1 cellular context compared by ENCODE assay signal in the genomic region with DNA sequence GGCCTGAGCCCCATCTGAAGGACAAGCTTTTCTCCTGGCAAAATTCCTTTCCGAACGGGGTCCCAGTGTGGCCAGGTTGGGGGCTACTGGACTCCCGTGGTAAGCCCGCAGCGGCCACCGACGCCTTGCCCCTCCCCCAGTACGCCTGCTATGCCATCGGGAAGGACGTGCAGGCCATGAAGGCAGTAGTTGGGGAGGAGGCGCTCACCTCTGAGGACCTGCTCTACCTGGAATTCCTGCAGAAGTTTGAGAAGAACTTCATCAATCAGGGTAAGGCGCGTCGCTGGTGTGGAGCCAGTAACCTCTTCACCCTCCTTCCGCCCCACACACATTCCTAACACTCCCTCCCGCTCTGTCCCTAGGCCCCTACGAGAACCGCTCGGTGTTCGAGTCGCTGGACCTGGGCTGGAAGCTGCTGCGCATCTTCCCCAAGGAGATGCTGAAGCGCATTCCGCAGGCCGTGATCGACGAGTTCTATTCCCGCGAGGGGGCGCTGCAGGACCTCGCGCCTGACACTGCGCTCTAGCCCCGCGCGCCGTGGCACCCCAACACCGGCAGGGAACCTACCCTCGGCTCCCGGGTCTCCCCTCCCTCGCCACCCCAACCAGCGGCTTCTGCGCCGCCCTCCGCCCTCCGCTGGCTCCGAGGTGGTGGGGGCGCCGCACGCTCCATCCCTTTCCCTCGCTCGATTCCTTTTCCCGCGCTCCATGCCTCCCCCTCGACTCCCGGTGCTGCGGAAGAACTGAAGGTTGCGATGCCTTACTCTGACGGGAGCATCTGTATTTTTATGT.
TF ChIP-seq lines count a peak whose summit lies in the region.

No MANE protein-coding gene starts in this region.

TF ChIP-seq in HepG2, 621 proteins besides CTCF, POLR2A, EP300 and RAD21 (continued from another document and continues in another):
- TF ChIP-seq CREB3 (CRISPR knock-in tag; IDR thresholded peaks at IDR 0.05) = no peak
- 0 out of 2 replicates have a peak, but pooled peaks have one; percentile 52 for TF ChIP-seq EEA1 (CRISPR knock-in tag; IDR thresholded peaks at IDR 0.05; ENCODE audit: borderline replicate concordance)
- TF ChIP-seq, protein P1, sequence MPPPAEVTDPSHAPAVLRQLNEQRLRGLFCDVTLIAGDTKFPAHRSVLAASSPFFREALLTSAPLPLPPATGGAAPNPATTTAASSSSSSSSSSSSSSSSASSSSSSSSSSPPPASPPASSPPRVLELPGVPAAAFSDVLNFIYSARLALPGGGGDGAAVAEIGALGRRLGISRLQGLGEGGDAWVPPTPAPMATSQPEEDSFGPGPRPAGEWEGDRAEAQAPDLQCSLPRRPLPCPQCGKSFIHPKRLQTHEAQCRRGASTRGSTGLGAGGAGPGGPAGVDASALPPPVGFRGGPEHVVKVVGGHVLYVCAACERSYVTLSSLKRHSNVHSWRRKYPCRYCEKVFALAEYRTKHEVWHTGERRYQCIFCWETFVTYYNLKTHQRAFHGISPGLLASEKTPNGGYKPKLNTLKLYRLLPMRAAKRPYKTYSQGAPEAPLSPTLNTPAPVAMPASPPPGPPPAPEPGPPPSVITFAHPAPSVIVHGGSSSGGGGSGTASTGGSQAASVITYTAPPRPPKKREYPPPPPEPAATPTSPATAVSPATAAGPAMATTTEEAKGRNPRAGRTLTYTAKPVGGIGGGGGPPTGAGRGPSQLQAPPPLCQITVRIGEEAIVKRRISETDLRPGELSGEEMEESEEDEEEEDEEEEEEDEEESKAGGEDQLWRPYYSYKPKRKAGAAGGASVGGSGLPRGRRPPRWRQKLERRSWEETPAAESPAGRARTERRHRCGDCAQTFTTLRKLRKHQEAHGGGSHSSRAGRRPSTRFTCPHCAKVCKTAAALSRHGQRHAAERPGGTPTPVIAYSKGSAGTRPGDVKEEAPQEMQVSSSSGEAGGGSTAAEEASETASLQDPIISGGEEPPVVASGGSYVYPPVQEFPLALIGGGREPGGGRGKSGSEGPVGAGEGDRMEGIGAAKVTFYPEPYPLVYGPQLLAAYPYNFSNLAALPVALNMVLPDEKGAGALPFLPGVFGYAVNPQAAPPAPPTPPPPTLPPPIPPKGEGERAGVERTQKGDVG (CRISPR knock-in tag; IDR thresholded peaks at IDR 0.05; ENCODE audit: borderline replicate concordance) = peak; percentile 26; the same call in 1 of the 2 replicates
- TF ChIP-seq ARHGAP35 (CRISPR knock-in tag; IDR thresholded peaks at IDR 0.05; ENCODE audit: borderline replicate concordance) = no peak
- TF ChIP-seq ADNP (CRISPR knock-in tag; IDR thresholded peaks at IDR 0.05) = 0 out of 2 replicates have a peak, but pooled peaks have one; percentile 59
- TF ChIP-seq ZNF274 (CRISPR knock-in tag; IDR thresholded peaks at IDR 0.05) = no peak
- TF ChIP-seq GZF1 (CRISPR knock-in tag; IDR thresholded peaks at IDR 0.05) = no peak
- no peak for TF ChIP-seq ZFP36L2 (CRISPR knock-in tag; IDR thresholded peaks at IDR 0.05)
- TF ChIP-seq ZSCAN5A (CRISPR knock-in tag; IDR thresholded peaks at IDR 0.05; ENCODE audit: borderline replicate concordance) = no peak
- TF ChIP-seq, protein P2, sequence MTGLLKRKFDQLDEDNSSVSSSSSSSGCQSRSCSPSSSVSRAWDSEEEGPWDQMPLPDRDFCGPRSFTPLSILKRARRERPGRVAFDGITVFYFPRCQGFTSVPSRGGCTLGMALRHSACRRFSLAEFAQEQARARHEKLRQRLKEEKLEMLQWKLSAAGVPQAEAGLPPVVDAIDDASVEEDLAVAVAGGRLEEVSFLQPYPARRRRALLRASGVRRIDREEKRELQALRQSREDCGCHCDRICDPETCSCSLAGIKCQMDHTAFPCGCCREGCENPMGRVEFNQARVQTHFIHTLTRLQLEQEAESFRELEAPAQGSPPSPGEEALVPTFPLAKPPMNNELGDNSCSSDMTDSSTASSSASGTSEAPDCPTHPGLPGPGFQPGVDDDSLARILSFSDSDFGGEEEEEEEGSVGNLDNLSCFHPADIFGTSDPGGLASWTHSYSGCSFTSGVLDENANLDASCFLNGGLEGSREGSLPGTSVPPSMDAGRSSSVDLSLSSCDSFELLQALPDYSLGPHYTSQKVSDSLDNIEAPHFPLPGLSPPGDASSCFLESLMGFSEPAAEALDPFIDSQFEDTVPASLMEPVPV (CRISPR knock-in tag; IDR thresholded peaks at IDR 0.05) = peak; percentile 5; the same call in 1 of the 2 replicates
- peak; percentile 33 for TF ChIP-seq YY1 (IDR thresholded peaks at IDR 0.05; ENCODE audit: insufficient read depth, insufficient replicate concordance, low read depth, low read length)
- TF ChIP-seq ZNF468 (CRISPR knock-in tag; IDR thresholded peaks at IDR 0.05) = no peak
- TF ChIP-seq STAT5B (CRISPR knock-in tag; IDR thresholded peaks at IDR 0.05) = no peak
- no peak for TF ChIP-seq ZNF773 (CRISPR knock-in tag; IDR thresholded peaks at IDR 0.05; ENCODE audit: borderline replicate concordance)
- no peak for TF ChIP-seq EZH2 (conservative IDR thresholded peaks at IDR 0.05; ENCODE audit: low read depth, low read length)
- no peak for TF ChIP-seq NPAS2 (CRISPR knock-in tag; IDR thresholded peaks at IDR 0.05; ENCODE audit: borderline replicate concordance)
- peak; percentile 56; the same call in 1 of the 2 replicates for TF ChIP-seq SPEN (CRISPR knock-in tag; IDR thresholded peaks at IDR 0.05; ENCODE audit: low read depth)
- no peak; the same call in 1 of the 2 replicates for TF ChIP-seq ZSCAN21 (CRISPR knock-in tag; IDR thresholded peaks at IDR 0.05; ENCODE audit: borderline replicate concordance)
- no peak for TF ChIP-seq SETDB1 (CRISPR knock-in tag; IDR thresholded peaks at IDR 0.05; ENCODE audit: borderline replicate concordance)
- no peak for TF ChIP-seq FOXA1 (IDR thresholded peaks at IDR 0.05)
- TF ChIP-seq FOXA1 (CRISPR knock-in tag; IDR thresholded peaks at IDR 0.05) = 0 out of 2 replicates have a peak, but pooled peaks have one; percentile 3
- TF ChIP-seq TMF1 (CRISPR knock-in tag; IDR thresholded peaks at IDR 0.05; ENCODE audit: low read depth) = no peak
- TF ChIP-seq ZBTB20 (CRISPR knock-in tag; IDR thresholded peaks at IDR 0.05; ENCODE audit: borderline replicate concordance, low read depth) = no peak
- no peak; the same call in 1 of the 2 replicates for TF ChIP-seq SMC3 (IDR thresholded peaks at IDR 0.05; ENCODE audit: low read length)
- no peak for TF ChIP-seq KAT2B (IDR thresholded peaks at IDR 0.05; ENCODE audit: borderline replicate concordance, low read depth, low read length)
- 0 out of 2 replicates have a peak, but pooled peaks have one; percentile 16 for TF ChIP-seq RXRA (CRISPR knock-in tag; IDR thresholded peaks at IDR 0.05)
- peak; percentile 58; the same call in 1 of the 2 replicates for TF ChIP-seq REPIN1 (CRISPR knock-in tag; IDR thresholded peaks at IDR 0.05; ENCODE audit: borderline replicate concordance, low read depth)
- TF ChIP-seq ZNF841 (CRISPR knock-in tag; IDR thresholded peaks at IDR 0.05; ENCODE audit: borderline replicate concordance) = no peak
- TF ChIP-seq ZNF710 (CRISPR knock-in tag; IDR thresholded peaks at IDR 0.05; ENCODE audit: borderline replicate concordance) = 0 out of 2 replicates have a peak, but pooled peaks have one; percentile 35
- TF ChIP-seq HOXA3 (CRISPR knock-in tag; IDR thresholded peaks at IDR 0.05) = peak; percentile 61
- no peak for TF ChIP-seq PRPF4 (IDR thresholded peaks at IDR 0.05; ENCODE audit: low read depth, low read length, poor library complexity, severe bottlenecking)
- TF ChIP-seq FOXJ3 (CRISPR knock-in tag; IDR thresholded peaks at IDR 0.05; ENCODE audit: borderline replicate concordance) = no peak
- TF ChIP-seq ZNF546 (CRISPR knock-in tag; conservative IDR thresholded peaks at IDR 0.05) = no peak
- no peak for TF ChIP-seq AKAP8 (CRISPR knock-in tag; IDR thresholded peaks at IDR 0.05)
- no peak for TF ChIP-seq ZNF225 (CRISPR knock-in tag; IDR thresholded peaks at IDR 0.05)
- TF ChIP-seq JARID2 (CRISPR knock-in tag; IDR thresholded peaks at IDR 0.05; ENCODE audit: insufficient replicate concordance) = no peak
- TF ChIP-seq NAIF1 (CRISPR knock-in tag; IDR thresholded peaks at IDR 0.05; ENCODE audit: borderline replicate concordance) = no peak
- no peak for TF ChIP-seq JUND (CRISPR knock-in tag; IDR thresholded peaks at IDR 0.05)
- TF ChIP-seq RARG (CRISPR knock-in tag; IDR thresholded peaks at IDR 0.05; ENCODE audit: low read depth) = no peak
- no peak for TF ChIP-seq RFX1 (IDR thresholded peaks at IDR 0.05)
- TF ChIP-seq, protein P3, sequence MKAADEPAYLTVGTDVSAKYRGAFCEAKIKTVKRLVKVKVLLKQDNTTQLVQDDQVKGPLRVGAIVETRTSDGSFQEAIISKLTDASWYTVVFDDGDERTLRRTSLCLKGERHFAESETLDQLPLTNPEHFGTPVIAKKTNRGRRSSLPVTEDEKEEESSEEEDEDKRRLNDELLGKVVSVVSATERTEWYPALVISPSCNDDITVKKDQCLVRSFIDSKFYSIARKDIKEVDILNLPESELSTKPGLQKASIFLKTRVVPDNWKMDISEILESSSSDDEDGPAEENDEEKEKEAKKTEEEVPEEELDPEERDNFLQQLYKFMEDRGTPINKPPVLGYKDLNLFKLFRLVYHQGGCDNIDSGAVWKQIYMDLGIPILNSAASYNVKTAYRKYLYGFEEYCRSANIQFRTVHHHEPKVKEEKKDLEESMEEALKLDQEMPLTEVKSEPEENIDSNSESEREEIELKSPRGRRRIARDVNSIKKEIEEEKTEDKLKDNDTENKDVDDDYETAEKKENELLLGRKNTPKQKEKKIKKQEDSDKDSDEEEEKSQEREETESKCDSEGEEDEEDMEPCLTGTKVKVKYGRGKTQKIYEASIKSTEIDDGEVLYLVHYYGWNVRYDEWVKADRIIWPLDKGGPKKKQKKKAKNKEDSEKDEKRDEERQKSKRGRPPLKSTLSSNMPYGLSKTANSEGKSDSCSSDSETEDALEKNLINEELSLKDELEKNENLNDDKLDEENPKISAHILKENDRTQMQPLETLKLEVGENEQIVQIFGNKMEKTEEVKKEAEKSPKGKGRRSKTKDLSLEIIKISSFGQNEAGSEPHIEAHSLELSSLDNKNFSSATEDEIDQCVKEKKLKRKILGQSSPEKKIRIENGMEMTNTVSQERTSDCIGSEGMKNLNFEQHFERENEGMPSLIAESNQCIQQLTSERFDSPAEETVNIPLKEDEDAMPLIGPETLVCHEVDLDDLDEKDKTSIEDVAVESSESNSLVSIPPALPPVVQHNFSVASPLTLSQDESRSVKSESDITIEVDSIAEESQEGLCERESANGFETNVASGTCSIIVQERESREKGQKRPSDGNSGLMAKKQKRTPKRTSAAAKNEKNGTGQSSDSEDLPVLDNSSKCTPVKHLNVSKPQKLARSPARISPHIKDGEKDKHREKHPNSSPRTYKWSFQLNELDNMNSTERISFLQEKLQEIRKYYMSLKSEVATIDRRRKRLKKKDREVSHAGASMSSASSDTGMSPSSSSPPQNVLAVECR (CRISPR knock-in tag; IDR thresholded peaks at IDR 0.05; ENCODE audit: borderline replicate concordance) = no peak
- TF ChIP-seq ZBTB38 (CRISPR knock-in tag; IDR thresholded peaks at IDR 0.05) = peak; percentile 84
- 0 out of 2 replicates have a peak, but pooled peaks have one; percentile 41 for TF ChIP-seq IRF9 (CRISPR knock-in tag; IDR thresholded peaks at IDR 0.05; ENCODE audit: borderline replicate concordance)
